In the genomic region with DNA sequence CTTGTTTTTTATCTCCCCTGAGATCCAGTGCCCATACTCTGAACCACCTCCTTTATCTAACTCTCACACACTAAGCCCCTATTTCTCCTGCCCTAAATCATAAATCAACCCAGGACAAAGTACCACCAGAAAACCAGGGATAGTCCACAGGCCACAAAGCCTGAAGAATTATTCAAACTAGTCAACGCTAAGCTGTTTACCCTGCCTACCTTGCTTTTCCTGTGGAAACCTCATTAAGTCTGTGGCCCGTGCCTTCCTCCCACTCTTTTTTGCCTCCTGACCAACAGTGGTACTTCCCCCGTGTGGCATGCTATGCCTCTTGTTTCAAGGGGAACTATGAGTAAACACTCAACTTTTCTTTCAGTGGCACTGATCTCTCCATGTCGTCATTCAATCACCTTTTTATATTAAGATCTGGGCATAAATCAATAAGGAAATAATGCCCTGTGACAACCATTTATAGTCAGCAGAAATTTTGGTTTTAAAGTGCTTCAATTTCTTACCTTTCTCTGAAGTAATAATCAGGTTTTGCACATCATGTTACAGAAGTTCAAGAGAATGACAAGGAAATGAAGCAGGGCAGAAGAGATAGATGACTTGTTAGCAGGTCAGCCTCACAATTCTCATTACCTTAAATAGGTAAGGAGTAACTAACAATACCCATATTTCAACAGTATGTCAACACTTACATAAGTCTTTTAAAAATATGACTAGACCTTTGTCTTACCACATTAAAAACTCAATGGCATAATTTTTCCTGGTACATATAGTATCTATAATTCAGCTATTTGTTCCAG, we compare ENCODE assay signal across 7 cellular contexts. TPM values are rescaled to one million over a fixed set of nuclear protein-coding genes. Genes with fewer than 3 reads are reported as not detected.
A peak's percentile ranks its signal among the peaks of the same experiment; 100 is the strongest.
DNase-seq lines count a peak whose midpoint lies in the region; ATAC-seq and TF ChIP-seq lines count a peak whose summit lies in the region.

No MANE protein-coding gene starts in this region.

- CTCF ChIA-PET in OCI-LY7 (lab: Charles Lee; ENCODE audit: unreplicated experiment): interaction anchor here (1.0 kb wide), 1 partner anchor 11 kb away, joined by 3 read pairs; no protein-coding TSS in a partner anchor

- no peaks in the 10 kb centered on the region for H3K9me2 ChIP-seq in OCI-LY7 (ENCODE audit: insufficient read depth, low read length)

- H3K4me3 ChIP-seq in OCI-LY7 (ENCODE audit: low read depth, low read length, poor library complexity, severe bottlenecking): peak overlapping the region; percentile 4

- TF ChIP-seq CTCF in OCI-LY7 (conservative IDR thresholded peaks at IDR 0.05; ENCODE audit: low read length): no peak

- DNase-seq in OCI-LY7 (ENCODE audit: low spot score): no peak
- DNase-seq in activated effector memory CD4-positive, alpha-beta T cell treated with anti-CD3 and anti-CD28 coated beads, Interleukin-2, amount 50 U/mL, for 16 hours: peak; percentile 86
- DNase-seq in stimulated activated CD4-positive, alpha-beta T cell treated with anti-CD3 and anti-CD28 coated beads, Interleukin-4, amount 100 ng/mL, for 1 hour: peak; percentile 47
- no peak for DNase-seq in RKO (ENCODE audit: low spot score)
- DNase-seq in cerebellum (ENCODE audit: low spot score): no peak
- no peak for DNase-seq in GOT3 (lab: John Stamatoyannopoulos, UW)

- peak overlapping the region; percentile 41 for H3K4me2 ChIP-seq in OCI-LY7 (ENCODE audit: low read length)

- peaks cover 58% of the 10 kb centered on the region for H3K79me2 ChIP-seq in OCI-LY7 (ENCODE audit: insufficient read depth, low read depth, low read length)

- H3K36me3 ChIP-seq in OCI-LY7 (ENCODE audit: insufficient read depth, low read length): peaks cover 54% of the 10 kb centered on the region

- no peaks in the 10 kb centered on the region for H3K9me3 ChIP-seq in OCI-LY7 (ENCODE audit: low read length)

- H3K27ac ChIP-seq in OCI-LY7 (ENCODE audit: low read depth, low read length, poor library complexity, severe bottlenecking): peak overlapping the region; percentile 34

- H3K4me1 ChIP-seq in OCI-LY7 (ENCODE audit: insufficient read depth, low read length, poor library complexity, severe bottlenecking): peaks cover 45% of the 10 kb centered on the region

- intact Hi-C loops in OCI-LY7 (cut with micrococcal nuclease; ENCODE audit: unreplicated experiment): no loop called here

- H4K20me1 ChIP-seq in OCI-LY7 (ENCODE audit: insufficient read depth, low read length): no peaks in the 10 kb centered on the region

- H2AFZ ChIP-seq in OCI-LY7 (ENCODE audit: low read length): no peak overlapping the region

- BruUV-seq in OCI-LY7 (replicated peaks; lab: Mats Ljungman, UMichigan): no TSS peak

- peak; percentile 70 for ATAC-seq in HG02571 (IDR thresholded peaks at IDR 0.05; ENCODE audit: unreplicated experiment)

- POLR2A ChIA-PET in OCI-LY7 (lab: Charles Lee): interaction anchor here (0.7 to 3.9 kb wide), 8 partner anchors 11 to 188 kb away, joined by 3 to 37 read pairs (median 4); a partner anchor contains a TSS

RNA-seq across cellular contexts. Expression of a gene that starts 32.1 kb away (rescaled TPM):
- 24.1 and 29.0 TPM in 2 replicates for total RNA-seq in OCI-LY7 (2014; rRNA removed; shearing (Covaris generic))
- total RNA-seq in OCI-LY7 (2022) (104 and 114 TPM in 2 replicates), cerebellum (20.8 TPM)

Comparison
In these comparisons a context has a peak if more than half of its experiments do, and no peak if none do; other contexts are left out.
1. DNase-seq: peak in activated effector memory CD4-positive, alpha-beta T cell treated with anti-CD3 and anti-CD28 coated beads, Interleukin-2, amount 50 U/mL, for 16 hours (single experiment) and stimulated activated CD4-positive, alpha-beta T cell treated with anti-CD3 and anti-CD28 coated beads, Interleukin-4, amount 100 ng/mL, for 1 hour (single experiment); none in OCI-LY7 (single experiment), RKO (single experiment), cerebellum (single experiment) and GOT3 (single experiment).